1 cellular context compared by ENCODE assay signal in the genomic region with DNA sequence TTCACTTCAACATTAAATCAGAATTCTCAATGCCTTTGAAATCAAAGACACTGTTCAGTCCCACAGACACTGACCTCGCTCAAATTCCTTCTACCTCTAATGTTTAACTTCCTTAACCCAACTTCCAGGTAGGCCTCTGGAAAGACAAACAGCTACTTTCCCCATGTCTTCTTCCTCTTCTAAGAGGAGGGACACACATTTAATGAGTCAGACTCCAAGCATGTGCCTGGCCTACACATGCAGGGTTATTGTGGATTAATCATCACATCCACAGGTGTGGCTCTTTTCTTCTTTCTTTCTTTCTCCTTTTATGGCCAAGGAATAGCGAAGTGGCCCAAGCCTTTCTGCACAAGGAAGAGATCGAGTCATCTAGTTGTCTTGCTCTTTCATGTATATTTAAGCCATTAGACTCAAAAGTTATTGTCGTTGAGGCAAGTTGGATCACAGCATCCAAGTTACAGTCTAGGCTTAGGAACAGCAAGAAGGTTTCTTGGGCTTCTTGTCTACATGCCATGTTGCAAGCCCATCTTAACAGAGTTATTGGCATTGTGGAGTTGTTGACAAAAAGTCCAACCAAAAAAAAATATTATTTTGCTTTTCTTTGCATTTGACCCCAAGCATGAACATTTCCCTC.
TF ChIP-seq lines count a peak whose summit lies in the region.

No MANE protein-coding gene starts in this region.

TF ChIP-seq in SK-N-SH, 30 proteins besides CTCF, POLR2A, EP300 and RAD21 (continued from another document):
- TF ChIP-seq, protein P1, sequence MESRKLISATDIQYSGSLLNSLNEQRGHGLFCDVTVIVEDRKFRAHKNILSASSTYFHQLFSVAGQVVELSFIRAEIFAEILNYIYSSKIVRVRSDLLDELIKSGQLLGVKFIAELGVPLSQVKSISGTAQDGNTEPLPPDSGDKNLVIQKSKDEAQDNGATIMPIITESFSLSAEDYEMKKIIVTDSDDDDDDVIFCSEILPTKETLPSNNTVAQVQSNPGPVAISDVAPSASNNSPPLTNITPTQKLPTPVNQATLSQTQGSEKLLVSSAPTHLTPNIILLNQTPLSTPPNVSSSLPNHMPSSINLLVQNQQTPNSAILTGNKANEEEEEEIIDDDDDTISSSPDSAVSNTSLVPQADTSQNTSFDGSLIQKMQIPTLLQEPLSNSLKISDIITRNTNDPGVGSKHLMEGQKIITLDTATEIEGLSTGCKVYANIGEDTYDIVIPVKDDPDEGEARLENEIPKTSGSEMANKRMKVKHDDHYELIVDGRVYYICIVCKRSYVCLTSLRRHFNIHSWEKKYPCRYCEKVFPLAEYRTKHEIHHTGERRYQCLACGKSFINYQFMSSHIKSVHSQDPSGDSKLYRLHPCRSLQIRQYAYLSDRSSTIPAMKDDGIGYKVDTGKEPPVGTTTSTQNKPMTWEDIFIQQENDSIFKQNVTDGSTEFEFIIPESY (IDR thresholded peaks at IDR 0.05; ENCODE audit: borderline replicate concordance, low read depth) = no peak
- TF ChIP-seq CHD2 (IDR thresholded peaks at IDR 0.05; ENCODE audit: low read length, partially characterized antibody) = no peak
- no peak for TF ChIP-seq SIN3A (IDR thresholded peaks at IDR 0.05; ENCODE audit: borderline replicate concordance, low read depth, low read length)
- TF ChIP-seq, protein P2, sequence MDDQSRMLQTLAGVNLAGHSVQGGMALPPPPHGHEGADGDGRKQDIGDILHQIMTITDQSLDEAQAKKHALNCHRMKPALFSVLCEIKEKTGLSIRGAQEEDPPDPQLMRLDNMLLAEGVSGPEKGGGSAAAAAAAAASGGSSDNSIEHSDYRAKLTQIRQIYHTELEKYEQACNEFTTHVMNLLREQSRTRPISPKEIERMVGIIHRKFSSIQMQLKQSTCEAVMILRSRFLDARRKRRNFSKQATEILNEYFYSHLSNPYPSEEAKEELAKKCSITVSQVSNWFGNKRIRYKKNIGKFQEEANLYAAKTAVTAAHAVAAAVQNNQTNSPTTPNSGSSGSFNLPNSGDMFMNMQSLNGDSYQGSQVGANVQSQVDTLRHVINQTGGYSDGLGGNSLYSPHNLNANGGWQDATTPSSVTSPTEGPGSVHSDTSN (IDR thresholded peaks at IDR 0.05) = no peak
- TF ChIP-seq RCOR1 (IDR thresholded peaks at IDR 0.05; ENCODE audit: low read length) = no peak
- TF ChIP-seq, protein P3, sequence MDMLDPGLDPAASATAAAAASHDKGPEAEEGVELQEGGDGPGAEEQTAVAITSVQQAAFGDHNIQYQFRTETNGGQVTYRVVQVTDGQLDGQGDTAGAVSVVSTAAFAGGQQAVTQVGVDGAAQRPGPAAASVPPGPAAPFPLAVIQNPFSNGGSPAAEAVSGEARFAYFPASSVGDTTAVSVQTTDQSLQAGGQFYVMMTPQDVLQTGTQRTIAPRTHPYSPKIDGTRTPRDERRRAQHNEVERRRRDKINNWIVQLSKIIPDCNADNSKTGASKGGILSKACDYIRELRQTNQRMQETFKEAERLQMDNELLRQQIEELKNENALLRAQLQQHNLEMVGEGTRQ (IDR thresholded peaks at IDR 0.05; ENCODE audit: borderline replicate concordance, low read depth, low read length) = no peak
